Comparison of ENCODE assay signal across 21 cellular contexts in genomic region chr7:15463801-15464761, GRCh38.
DNase-seq lines count a peak whose midpoint lies in the region; ATAC-seq and TF ChIP-seq lines count a peak whose summit lies in the region.
"Had no signal": no experiment of that assay in that cellular context is flagged by ENCODE, and none has a peak within 500 bp of the region (broad histone marks: within the 10 kb centered on the region; RNA-seq: fewer than 3 reads in every experiment).

No MANE protein-coding gene starts in this region.

- TF ChIP-seq CTCF in AG09309 (IDR thresholded peaks at IDR 0.05; ENCODE audit: control insufficient read depth, insufficient read depth, low read depth, low read length, missing control alignments) (no peak), fibroblast of villous mesenchyme (IDR thresholded peaks at IDR 0.05; ENCODE audit: insufficient read depth, low read depth, low read length) (no peak), sigmoid colon (IDR thresholded peaks at IDR 0.05) (no peak), BE2C (IDR thresholded peaks at IDR 0.05; ENCODE audit: low read depth, low read length) (no peak)

- no peaks in the 10 kb centered on the region for H3K9me3 ChIP-seq in MG63
- H3K9me3 ChIP-seq in sigmoid colon: no peaks in the 10 kb centered on the region
- no peaks in the 10 kb centered on the region for H3K9me3 ChIP-seq in BE2C
- H3K9me3 ChIP-seq: A549, colonic mucosa had no signal

- H3K27ac ChIP-seq in sigmoid colon: peak overlapping the region; percentile 8 to 56 (median 42)
- H3K27ac ChIP-seq: A549, colonic mucosa had no signal

- H3K4me1 ChIP-seq in sigmoid colon: peaks cover 0 to 24% (median 20%) of the 10 kb centered on the region in 4 donors
- no peaks in the 10 kb centered on the region for H3K4me1 ChIP-seq in BE2C
- H3K4me1 ChIP-seq: A549, colonic mucosa had no signal

- H3K4me1 Mint-ChIP-seq in stimulated activated memory B cell treated with anti-CD40 and anti-IgM and Interleukin-4, amounts not matched to agents 10 μg/mL and 1 μg/mL and 100 μg/mL, for 72 hours: no peaks in the 10 kb centered on the region

- intact Hi-C loops in sigmoid colon (cut with DNase I): no loop called here

- no peaks in the 10 kb centered on the region for H3K27me3 ChIP-seq in MG63
- H3K27me3 ChIP-seq in sigmoid colon: no peaks in the 10 kb centered on the region
- H3K27me3 ChIP-seq in BE2C: no peaks in the 10 kb centered on the region
- H3K27me3 ChIP-seq: colonic mucosa had no signal

- H3K4me3 Mint-ChIP-seq in stimulated activated memory B cell treated with anti-CD40 and anti-IgM and Interleukin-4, amounts not matched to agents 10 μg/mL and 1 μg/mL and 100 μg/mL, for 72 hours: no peak overlapping the region
- H3K4me3 Mint-ChIP-seq: CD8-positive, alpha-beta T cell; type B pancreatic cell had no signal

- no peaks in the 10 kb centered on the region for H3K9me3 Mint-ChIP-seq in stimulated activated memory B cell treated with anti-CD40 and anti-IgM and Interleukin-4, amounts not matched to agents 10 μg/mL and 1 μg/mL and 100 μg/mL, for 72 hours
- H3K9me3 Mint-ChIP-seq: type B pancreatic cell had no signal

- H3K4me3 ChIP-seq in AG09309 (ENCODE audit: control insufficient read depth, low read depth, low read length) (no peak overlapping the region), MG63 (no peak overlapping the region), fibroblast of villous mesenchyme (ENCODE audit: low read depth, low read length) (no peak overlapping the region), sigmoid colon (no peak overlapping the region), BE2C (ENCODE audit: low read depth, low read length) (no peak overlapping the region)
- H3K4me3 ChIP-seq: A549, colonic mucosa had no signal

- DNase-seq in AG09309 (ENCODE audit: low read depth) (peak; percentile 31), MG63 (peak; percentile 6), fibroblast of villous mesenchyme (ENCODE audit: low read depth) (peak; percentile 19), sigmoid colon (no peak), BE2C (no peak)
- DNase-seq: activated gamma-delta T cell treated with Interleukin-2 at 50 U/mL for 16 hours; anterior cingulate cortex; CD8-positive, alpha-beta T cell; colonic mucosa; DND-41; midbrain; NCI-H1436 treated with DMSO at 0.1 percent for 48 hours; NCI-H2227 treated with DMSO at 0.1 percent for 48 hours; nucleus accumbens; SIG-M5; stimulated activated CD4-positive, alpha-beta T cell treated with anti-CD3 and anti-CD28 coated beads, Interleukin-4, amount 100 ng/mL, for 24 hours had no signal

- no peaks in the 10 kb centered on the region for H3K36me3 ChIP-seq in MG63
- no peaks in the 10 kb centered on the region for H3K36me3 ChIP-seq in sigmoid colon
- H3K36me3 ChIP-seq in BE2C: no peaks in the 10 kb centered on the region
- H3K36me3 ChIP-seq: colonic mucosa had no signal

- H3K27me3 Mint-ChIP-seq in stimulated activated memory B cell treated with anti-CD40 and anti-IgM and Interleukin-4, amounts not matched to agents 10 μg/mL and 1 μg/mL and 100 μg/mL, for 72 hours: no peaks in the 10 kb centered on the region
- H3K27me3 Mint-ChIP-seq: type B pancreatic cell had no signal

- H3K36me3 Mint-ChIP-seq in stimulated activated memory B cell treated with anti-CD40 and anti-IgM and Interleukin-4, amounts not matched to agents 10 μg/mL and 1 μg/mL and 100 μg/mL, for 72 hours: no peaks in the 10 kb centered on the region
- H3K36me3 Mint-ChIP-seq: CD8-positive, alpha-beta T cell; type B pancreatic cell had no signal

- no peak for TF ChIP-seq POLR2A in sigmoid colon (IDR thresholded peaks at IDR 0.05)

- ATAC-seq in HG02981 (IDR thresholded peaks at IDR 0.05; ENCODE audit: unreplicated experiment): no peak
- ATAC-seq in HG03460 (IDR thresholded peaks at IDR 0.05; ENCODE audit: unreplicated experiment): no peak
- no peak for ATAC-seq in stimulated activated memory B cell treated with anti-CD40 and anti-IgM and Interleukin-4, amounts not matched to agents 10 μg/mL and 1 μg/mL and 100 μg/mL, for 72 hours
- ATAC-seq: A549; CD8-positive, alpha-beta T cell had no signal

- H3K27ac Mint-ChIP-seq in stimulated activated memory B cell treated with anti-CD40 and anti-IgM and Interleukin-4, amounts not matched to agents 10 μg/mL and 1 μg/mL and 100 μg/mL, for 72 hours: no peak overlapping the region
- H3K27ac Mint-ChIP-seq: CD8-positive, alpha-beta T cell; type B pancreatic cell had no signal

- WGBS in sigmoid colon, 2 donors: 68 to 82% methylated on average over 6 of the region's 6 CpGs

- TF ChIP-seq EP300 in sigmoid colon (IDR thresholded peaks at IDR 0.05): no peak

Comparison
In these comparisons a context has a peak if more than half of its experiments do, and no peak if none do; other contexts are left out.
1. DNase-seq: peak in AG09309 (single experiment), MG63 (single experiment) and fibroblast of villous mesenchyme (single experiment); none in sigmoid colon (single experiment) and BE2C (single experiment).